Comparison of ENCODE assay signal across 1 cellular context in genomic region chr1:222240536-222241181, GRCh38.
A peak's percentile ranks its signal among the peaks of the same experiment; 100 is the strongest.
TF ChIP-seq lines count a peak whose summit lies in the region.

No MANE protein-coding gene starts in this region.

TF ChIP-seq in K562, 482 proteins besides CTCF, POLR2A, EP300 and RAD21 (continued from another document and continues in another):
- TF ChIP-seq ZNF449 (CRISPR knock-in tag; IDR thresholded peaks at IDR 0.05) (no peak), NFE2 (IDR thresholded peaks at IDR 0.05; ENCODE audit: low read depth) (peak; percentile 98), ZNF780A (CRISPR knock-in tag; IDR thresholded peaks at IDR 0.05) (0 out of 2 replicates have a peak, but pooled peaks have one; percentile 32), SAP30 (IDR thresholded peaks at IDR 0.05; ENCODE audit: borderline replicate concordance, insufficient read depth, low read depth, low read length, poor library complexity, severe bottlenecking) (no peak), ADNP (tag; IDR thresholded peaks at IDR 0.05) (0 out of 2 replicates have a peak, but pooled peaks have one; percentile 25), HDAC3 (IDR thresholded peaks at IDR 0.05; ENCODE audit: borderline replicate concordance, partially characterized antibody) (no peak), ELF4 (CRISPR knock-in tag; IDR thresholded peaks at IDR 0.05) (no peak), CXXC5 (CRISPR knock-in tag; IDR thresholded peaks at IDR 0.05) (peak; percentile 25; the same call in 1 of the 2 replicates), PHF21A (IDR thresholded peaks at IDR 0.05; ENCODE audit: borderline replicate concordance, low read depth) (no peak), TEAD4 (IDR thresholded peaks at IDR 0.05; ENCODE audit: low read length) (peak; percentile 70), TEAD4 (CRISPR knock-in tag; IDR thresholded peaks at IDR 0.05; ENCODE audit: borderline replicate concordance) (no peak), KLF1 (tag; IDR thresholded peaks at IDR 0.05) (no peak), DACH1 (IDR thresholded peaks at IDR 0.05; ENCODE audit: partially characterized antibody) (peak; percentile 85), ZNF217 (CRISPR knock-in tag; IDR thresholded peaks at IDR 0.05) (no peak), RBM22 (IDR thresholded peaks at IDR 0.05; ENCODE audit: low read depth, low read length, poor library complexity, severe bottlenecking) (no peak), ZBTB2 (IDR thresholded peaks at IDR 0.05) (no peak), ATF1 (CRISPR knock-in tag; IDR thresholded peaks at IDR 0.05) (no peak), ATF1 (tag; IDR thresholded peaks at IDR 0.05) (no peak), KDM4B (IDR thresholded peaks at IDR 0.05; ENCODE audit: borderline replicate concordance in 2 of 2, low read depth in 1 of 2) (no peak), ARID1B (IDR thresholded peaks at IDR 0.05) (peak; percentile 83), NCOA6 (IDR thresholded peaks at IDR 0.05) (no peak), HBP1 (CRISPR knock-in tag; IDR thresholded peaks at IDR 0.05) (no peak), TSHZ1 (CRISPR knock-in tag; IDR thresholded peaks at IDR 0.05) (no peak), BACH1 (tag; IDR thresholded peaks at IDR 0.05) (peak; percentile 75; the same call in 1 of the 2 replicates), ARID3A (IDR thresholded peaks at IDR 0.05; ENCODE audit: borderline replicate concordance, low read depth, low read length) (no peak), ZNF592 (IDR thresholded peaks at IDR 0.05) (0 out of 2 replicates have a peak, but pooled peaks have one; percentile 45), RBM14 (IDR thresholded peaks at IDR 0.05; ENCODE audit: borderline replicate concordance, insufficient read depth, low read depth, low read length) (no peak), DPF2 (IDR thresholded peaks at IDR 0.05) (peak; percentile 83), ARID2 (IDR thresholded peaks at IDR 0.05) (no peak), ZNF311 (CRISPR knock-in tag; IDR thresholded peaks at IDR 0.05) (no peak), POLR3G (IDR thresholded peaks at IDR 0.05; ENCODE audit: extremely low read depth, insufficient read length, insufficient replicate concordance) (no peak), E2F6 (IDR thresholded peaks at IDR 0.05; ENCODE audit: borderline replicate concordance in 1 of 2, extremely low read depth in 1 of 2, insufficient read depth in 1 of 2, insufficient read length in 1 of 2, low read depth in 1 of 2, low read length in 1 of 2, poor library complexity in 1 of 2, severe bottlenecking in 1 of 2) (no peak), PTBP1 (IDR thresholded peaks at IDR 0.05; ENCODE audit: low read depth, low read length) (no peak), HOXB6 (CRISPR knock-in tag; IDR thresholded peaks at IDR 0.05; ENCODE audit: borderline replicate concordance) (no peak), NFIC (IDR thresholded peaks at IDR 0.05) (0 out of 2 replicates have a peak, but pooled peaks have one; percentile 24), COPS2 (conservative IDR thresholded peaks at IDR 0.05) (no peak), ATF3 (IDR thresholded peaks at IDR 0.05) (peak; percentile 59), ATF3 (CRISPR knock-in tag; conservative IDR thresholded peaks at IDR 0.05) (no peak), MTF1 (CRISPR knock-in tag; IDR thresholded peaks at IDR 0.05; ENCODE audit: borderline replicate concordance) (no peak), ZBTB8A (IDR thresholded peaks at IDR 0.05; ENCODE audit: partially characterized antibody) (no peak), BRD9 (IDR thresholded peaks at IDR 0.05; ENCODE audit: low read depth, partially characterized antibody) (no peak), SMARCE1 (IDR thresholded peaks at IDR 0.05) (0 out of 2 replicates have a peak, but pooled peaks have one; percentile 27), ZBTB12 (CRISPR knock-in tag; IDR thresholded peaks at IDR 0.05) (no peak), CBX1 (IDR thresholded peaks at IDR 0.05; ENCODE audit: low read depth) (no peak), FUS (optimal IDR thresholded peaks at IDR 0.05; ENCODE audit: low read depth, low read length) (no peak), DMBX1 (CRISPR knock-in tag; IDR thresholded peaks at IDR 0.05; ENCODE audit: borderline replicate concordance) (peak; percentile 78; the same call in 1 of the 2 replicates)
